Comparison of ENCODE assay signal across 27 cellular contexts in genomic region chr6:21505574-21505990, GRCh38.
DNase-seq lines count a peak whose midpoint lies in the region; ATAC-seq and TF ChIP-seq lines count a peak whose summit lies in the region.
"Had no signal": no experiment of that assay in that cellular context is flagged by ENCODE, and none has a peak within 500 bp of the region (broad histone marks: within the 10 kb centered on the region; RNA-seq: fewer than 3 reads in every experiment).

No MANE protein-coding gene starts in this region.

- 21% methylated on average over 5 of the region's 5 CpGs for WGBS in mammary epithelial cell (ENCODE audit: low coverage, missing lambda C conversion rate)
- 75% methylated on average over 5 of the region's 5 CpGs for WGBS in suprapubic skin

- no peaks in the 10 kb centered on the region for H3K9me3 ChIP-seq in RWPE2 (ENCODE audit: severe bottlenecking)
- H3K9me3 ChIP-seq in mammary epithelial cell (replicated peaks; ENCODE audit: insufficient read depth, low read length): no peaks in the 10 kb centered on the region
- no peaks in the 10 kb centered on the region for H3K9me3 ChIP-seq in suprapubic skin
- H3K9me3 ChIP-seq: MG63 had no signal

- TF ChIP-seq CTCF in RWPE2 (IDR thresholded peaks at IDR 0.05; ENCODE audit: poor library complexity, severe bottlenecking) (no peak), mammary epithelial cell (conservative IDR thresholded peaks at IDR 0.05 in 1 of 2, IDR thresholded peaks at IDR 0.05 in 1 of 2; ENCODE audit: extremely low read depth in 1 of 2, insufficient read depth in 1 of 2, low read depth in 1 of 2, low read length in 2 of 2) (no peak), suprapubic skin (IDR thresholded peaks at IDR 0.05) (no peak)

- no peaks in the 10 kb centered on the region for H3K36me3 ChIP-seq in RWPE2 (ENCODE audit: low read depth)
- H3K36me3 ChIP-seq in mammary epithelial cell (ENCODE audit: insufficient read depth, low read length): no peaks in the 10 kb centered on the region
- H3K36me3 ChIP-seq in suprapubic skin: no peaks in the 10 kb centered on the region
- H3K36me3 ChIP-seq: MG63 had no signal

- intact Hi-C loops in mammary epithelial cell (cut with micrococcal nuclease): no loop called here

- dilution Hi-C loops in mammary epithelial cell (cut with HindIII; ENCODE audit: low sequenced_read_pairs): no loop called here

- no peak for TF ChIP-seq EP300 in suprapubic skin (IDR thresholded peaks at IDR 0.05)

- no peaks in the 10 kb centered on the region for H3K27me3 ChIP-seq in RWPE2 (ENCODE audit: insufficient read depth, poor library complexity, severe bottlenecking)
- H3K27me3 ChIP-seq in mammary epithelial cell (ENCODE audit: insufficient read depth, low read length): no peaks in the 10 kb centered on the region
- H3K27me3 ChIP-seq in suprapubic skin: no peaks in the 10 kb centered on the region
- H3K27me3 ChIP-seq: MG63 had no signal

- peak overlapping the region; percentile 38 for H3K4me2 ChIP-seq in mammary epithelial cell (ENCODE audit: insufficient read depth, low read depth, low read length)
- H3K4me2 ChIP-seq: PC-9 had no signal

- DNase-seq in RWPE2 (ENCODE audit: low spot score) (no peak), mammary epithelial cell (peak; percentile 84), islet precursor cell (peak; percentile 70), suprapubic skin (ENCODE audit: low spot score in 2 of 2) (no peak)
- DNase-seq in effector CD8-positive, alpha-beta T cell (lab: John Stamatoyannopoulos, UW): no peak
- DNase-seq: C1 segment of cervical spinal cord; CD8-positive, alpha-beta memory T cell; DMS 273 treated with DMSO at 0.1 percent for 48 hours; DMS79; EL; GDM1; KBM-7; MG63; NCI-H1105 treated with DMSO at 0.1 percent for 48 hours; NCI-H146; NCI-H1930; NCI-H446 treated with DMSO at 0.1 percent for 48 hours; NCI-H526; NCI-H82; NK-92 treated with Interleukin-12 subunit alpha and Interleukin-12 subunit beta, amount 100 ng/mL, for 24 hours; PC-9; RPMI8226; SHP77 treated with DMSO at 0.1 percent for 48 hours had no signal

- H3K4me3 ChIP-seq in RWPE2 (ENCODE audit: severe bottlenecking): no peak overlapping the region
- no peak overlapping the region for H3K4me3 ChIP-seq in mammary epithelial cell (replicated peaks in 1 of 3; ENCODE audit: insufficient read depth in 1 of 3, low read depth in 2 of 3, low read length in 3 of 3)
- no peak overlapping the region for H3K4me3 ChIP-seq in suprapubic skin
- H3K4me3 ChIP-seq: GM12878, MG63, PC-9 had no signal

- no peak overlapping the region for H3K9ac ChIP-seq in mammary epithelial cell (ENCODE audit: insufficient read depth, low read length)

- no peak for TF ChIP-seq POLR2A in suprapubic skin (IDR thresholded peaks at IDR 0.05)

- H3K27ac ChIP-seq in RWPE2 (ENCODE audit: poor library complexity, severe bottlenecking): no peak overlapping the region
- peak overlapping the region; percentile 59 for H3K27ac ChIP-seq in mammary epithelial cell (ENCODE audit: insufficient read depth, low read depth, low read length)
- peak overlapping the region; percentile 20 for H3K27ac ChIP-seq in suprapubic skin
- H3K27ac ChIP-seq: PC-9 had no signal

- H3K4me1 ChIP-seq in RWPE2 (ENCODE audit: insufficient read depth, poor library complexity, severe bottlenecking) (peaks cover 11% of the 10 kb centered on the region), mammary epithelial cell (ENCODE audit: insufficient read depth, low read length) (peaks cover 34% of the 10 kb centered on the region), suprapubic skin (peaks cover 10% of the 10 kb centered on the region)

- in situ Hi-C loops in mammary epithelial cell (cut with MboI; ENCODE audit: low sequenced_read_pairs in 2 of 2): no loop called here

- peak overlapping the region; percentile 16 for H2AFZ ChIP-seq in mammary epithelial cell (ENCODE audit: low read depth, low read length)
- H2AFZ ChIP-seq: PC-9 had no signal

- no peaks in the 10 kb centered on the region for H4K20me1 ChIP-seq in mammary epithelial cell (ENCODE audit: insufficient read depth, low read length)

- ATAC-seq in RWPE2 (ENCODE audit: low read depth): peak; percentile 81
- ATAC-seq in GM19328 (IDR thresholded peaks at IDR 0.05; ENCODE audit: unreplicated experiment): no peak
- ATAC-seq in HG02571 (IDR thresholded peaks at IDR 0.05; ENCODE audit: unreplicated experiment): no peak
- ATAC-seq: GM12878, HCT116 had no signal

- no TSS peak for BruUV-seq in mammary epithelial cell (replicated peaks; lab: Mats Ljungman, UMichigan)

- no peaks in the 10 kb centered on the region for H3K79me2 ChIP-seq in mammary epithelial cell (ENCODE audit: insufficient read depth, low read length)

- CTCF ChIA-PET in mammary epithelial cell (lab: Charles Lee; ENCODE audit: low non-redundant PET): interaction anchor here (0.7 kb wide), 1 partner anchor 15 kb away, joined by 4 read pairs; no protein-coding TSS in a partner anchor

Comparison
In these comparisons a context has a peak if more than half of its experiments do, and no peak if none do; other contexts are left out.
1. DNase-seq: peak in mammary epithelial cell (single experiment) and islet precursor cell (single experiment); none in RWPE2 (single experiment), suprapubic skin (0 of 2) and effector CD8-positive, alpha-beta T cell (single experiment).